Comparison of ENCODE assay signal across 7 cellular contexts in the genomic region with DNA sequence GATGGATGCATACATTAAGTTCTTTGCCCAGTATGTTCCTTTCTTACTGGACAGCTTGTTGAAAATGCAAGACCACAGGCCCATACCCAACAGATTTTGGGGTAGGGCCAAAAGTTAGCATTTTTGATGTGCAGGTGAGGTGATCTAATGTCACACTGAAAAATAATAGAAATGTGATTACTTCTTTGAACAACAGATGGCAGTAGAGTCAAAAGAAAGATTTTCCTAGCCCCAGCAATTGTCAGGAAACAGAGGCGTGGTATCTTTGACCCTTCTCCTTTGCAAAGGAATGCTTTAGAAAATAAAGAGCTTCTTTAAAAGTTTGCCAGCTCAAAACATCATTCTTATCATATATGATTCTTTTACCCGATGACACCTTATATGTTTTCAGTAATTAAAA.
DNase-seq lines count a peak whose midpoint lies in the region; ATAC-seq, FAIRE-seq and TF ChIP-seq lines count a peak whose summit lies in the region.

No MANE protein-coding gene starts in this region.

- H3K36me3 ChIP-seq in HCT116 (ENCODE audit: control insufficient read depth in 1 of 2, insufficient read depth in 2 of 2, low read length in 2 of 2) (no peaks in the 10 kb centered on the region), keratinocyte (ENCODE audit: control insufficient read depth in 2 of 2, extremely low read depth in 1 of 2, insufficient read depth in 2 of 2, low read length in 2 of 2) (no peaks in the 10 kb centered on the region)

- H4K20me1 ChIP-seq in HCT116 (ENCODE audit: insufficient read depth) (no peaks in the 10 kb centered on the region), keratinocyte (ENCODE audit: control insufficient read depth, extremely low read depth, insufficient read depth, low read length) (no peaks in the 10 kb centered on the region)

- no peak for TF ChIP-seq POLR2A in HCT116 (IDR thresholded peaks at IDR 0.05; ENCODE audit: borderline replicate concordance, extremely low read depth, insufficient read depth, insufficient read length)

- no peak overlapping the region for H3K9ac ChIP-seq in HCT116 (ENCODE audit: low read length)
- no peak overlapping the region for H3K9ac ChIP-seq in keratinocyte (ENCODE audit: control insufficient read depth, extremely low read depth, insufficient read depth, low read length)

- CTCF ChIA-PET in HCT116 (lab: Charles Lee) = no interaction called here

- no peak overlapping the region for H3K27ac ChIP-seq in HCT116 (ENCODE audit: low read depth, low read length)
- H3K27ac ChIP-seq in keratinocyte (ENCODE audit: control insufficient read depth, insufficient read depth, low read length) = no peak overlapping the region
- no peak overlapping the region for H3K27ac ChIP-seq in coronary artery

- H2AFZ ChIP-seq in HCT116 (ENCODE audit: low read depth, low read length, poor library complexity, severe bottlenecking) = no peak overlapping the region
- no peak overlapping the region for H2AFZ ChIP-seq in keratinocyte (ENCODE audit: control insufficient read depth, low read length)

- in situ Hi-C loops in astrocyte of the cerebellum (cut with HindIII; ENCODE audit: low sequenced_read_pairs) = no loop called here

- RAD21 ChIA-PET in HCT116 (lab: Charles Lee; ENCODE audit: low non-redundant PET in 1 of 2, low total read pairs in 2 of 2, uncharacterized antibody in 2 of 2, unreplicated experiment in 2 of 2) = no interaction called here

- H3K79me2 ChIP-seq in HCT116 (ENCODE audit: insufficient read depth, low read length) = no peaks in the 10 kb centered on the region
- H3K79me2 ChIP-seq in keratinocyte (ENCODE audit: control insufficient read depth, insufficient read depth, low read length) = no peaks in the 10 kb centered on the region

- H3K4me3 ChIP-seq in GM12865 (ENCODE audit: low read depth, low read length) = no peak overlapping the region
- no peak overlapping the region for H3K4me3 ChIP-seq in HCT116 (replicated peaks in 1 of 2; ENCODE audit: low read depth in 1 of 2, low read length in 2 of 2)
- H3K4me3 ChIP-seq in astrocyte of the cerebellum (ENCODE audit: low read depth, low read length) = no peak overlapping the region
- no peak overlapping the region for H3K4me3 ChIP-seq in keratinocyte (ENCODE audit: control insufficient read depth in 2 of 3, extremely low read depth in 1 of 3, insufficient read depth in 2 of 3, low read depth in 1 of 3, low read length in 3 of 3)
- no peak overlapping the region for H3K4me3 ChIP-seq in coronary artery

- ATAC-seq in HCT116 = no peak

- no TSS peak for BruUV-seq in HCT116 (replicated peaks; lab: Mats Ljungman, UMichigan)

- H3K9me1 ChIP-seq in keratinocyte (ENCODE audit: control insufficient read depth, extremely low read depth, insufficient read depth, low read length) = no peaks in the 10 kb centered on the region

- dilution Hi-C loops in keratinocyte (cut with MboI; ENCODE audit: extremely low pct_ligation_motif_present, low sequenced_read_pairs) = no loop called here

- H3K4me1 ChIP-seq in HCT116 (ENCODE audit: control insufficient read depth in 1 of 2, insufficient read depth in 2 of 2, low read length in 2 of 2) = no peaks in the 10 kb centered on the region
- no peaks in the 10 kb centered on the region for H3K4me1 ChIP-seq in keratinocyte (ENCODE audit: control insufficient read depth, extremely low read depth, insufficient read depth, low read length)

- TF ChIP-seq RAD21 in HCT116 (IDR thresholded peaks at IDR 0.05; ENCODE audit: low read depth) = peak; percentile 37

- DNase-seq in GM12865 (ENCODE audit: low read depth) = peak; percentile 16
- DNase-seq in HCT116 (ENCODE audit: low read depth, low spot score) = no peak
- DNase-seq in NCI-H1417 treated with DMSO at 0.1 percent for 48 hours (lab: John Stamatoyannopoulos, UW) = peak; percentile 2
- peak; percentile 12 for DNase-seq in astrocyte of the cerebellum (ENCODE audit: low read depth)
- DNase-seq in keratinocyte (ENCODE audit: low read depth, low spot score) = no peak
- DNase-seq in coronary artery (ENCODE audit: low spot score) = no peak
- DNase-seq in activated CD4-positive, alpha-beta T cell treated with anti-CD3 and anti-CD28 coated beads, Interleukin-2, amount 50 U/mL, for 4 hours = no peak

- H3K9me3 ChIP-seq in HCT116 (ENCODE audit: control insufficient read depth in 1 of 2, insufficient read depth in 1 of 2, low read depth in 1 of 2, low read length in 2 of 2) (no peaks in the 10 kb centered on the region; a peak in 1 of 4 replicates), keratinocyte (ENCODE audit: control insufficient read depth, low read depth, low read length) (no peaks in the 10 kb centered on the region)

- H3K9me2 ChIP-seq in HCT116 (ENCODE audit: insufficient read depth) = no peaks in the 10 kb centered on the region

- FAIRE-seq in keratinocyte (lab: Jason Lieb, UNC) = no peak

- POLR2A ChIA-PET in HCT116 (lab: Charles Lee) = no interaction called here

- H3K27me3 ChIP-seq in HCT116 (ENCODE audit: insufficient read depth, low read length) = no peaks in the 10 kb centered on the region
- no peaks in the 10 kb centered on the region for H3K27me3 ChIP-seq in keratinocyte (ENCODE audit: control insufficient read depth, extremely low read depth, insufficient read depth, low read length)

- H3K4me2 ChIP-seq in HCT116 (ENCODE audit: low read length) (no peak overlapping the region), keratinocyte (ENCODE audit: control insufficient read depth, extremely low read depth, insufficient read depth, low read depth, low read length) (no peak overlapping the region)

- intact Hi-C loops in HCT116 (cut with micrococcal nuclease) = loop anchor here (5.0 kb wide), 1 partner anchor 1591 kb away; no protein-coding TSS in a partner anchor

- TF ChIP-seq CTCF in GM12865 (IDR thresholded peaks at IDR 0.05; ENCODE audit: insufficient read depth, low read depth, low read length, missing control alignments) (peak; percentile 22), HCT116 (IDR thresholded peaks at IDR 0.05 in 2 of 3, conservative IDR thresholded peaks at IDR 0.05 in 1 of 3; ENCODE audit: borderline replicate concordance in 1 of 3, insufficient read depth in 1 of 3, low read depth in 2 of 3, low read length in 2 of 3) (peak in 1 of 3 experiments; percentile 43; a peak in 2 of 6 replicates), astrocyte of the cerebellum (IDR thresholded peaks at IDR 0.05; ENCODE audit: low read depth, low read length, missing control alignments) (peak; percentile 37), keratinocyte (optimal IDR thresholded peaks at IDR 0.05 in 1 of 3, IDR thresholded peaks at IDR 0.05 in 1 of 3, conservative IDR thresholded peaks at IDR 0.05 in 1 of 3; ENCODE audit: extremely low read depth in 1 of 3, insufficient read depth in 2 of 3, low read length in 3 of 3) (peak in 2 of 3 experiments; percentile 34 to 39), coronary artery (IDR thresholded peaks at IDR 0.05) (no peak)

TF ChIP-seq in HCT116, 20 proteins besides CTCF, POLR2A, EP300 and RAD21 (continues in another document):
- TF ChIP-seq ATF3 (IDR thresholded peaks at IDR 0.05) (no peak), YY1 (IDR thresholded peaks at IDR 0.05; ENCODE audit: extremely low read depth, insufficient replicate concordance, low read depth, low read length) (no peak), EZH2phosphoT487 (IDR thresholded peaks at IDR 0.05; ENCODE audit: borderline replicate concordance) (no peak), TCF7L2 (IDR thresholded peaks at IDR 0.05; ENCODE audit: borderline replicate concordance, extremely low read depth, insufficient read depth, insufficient read length) (no peak), ZNF274 (IDR thresholded peaks at IDR 0.05; ENCODE audit: low read depth, low read length) (no peak)
- TF ChIP-seq, protein P1, sequence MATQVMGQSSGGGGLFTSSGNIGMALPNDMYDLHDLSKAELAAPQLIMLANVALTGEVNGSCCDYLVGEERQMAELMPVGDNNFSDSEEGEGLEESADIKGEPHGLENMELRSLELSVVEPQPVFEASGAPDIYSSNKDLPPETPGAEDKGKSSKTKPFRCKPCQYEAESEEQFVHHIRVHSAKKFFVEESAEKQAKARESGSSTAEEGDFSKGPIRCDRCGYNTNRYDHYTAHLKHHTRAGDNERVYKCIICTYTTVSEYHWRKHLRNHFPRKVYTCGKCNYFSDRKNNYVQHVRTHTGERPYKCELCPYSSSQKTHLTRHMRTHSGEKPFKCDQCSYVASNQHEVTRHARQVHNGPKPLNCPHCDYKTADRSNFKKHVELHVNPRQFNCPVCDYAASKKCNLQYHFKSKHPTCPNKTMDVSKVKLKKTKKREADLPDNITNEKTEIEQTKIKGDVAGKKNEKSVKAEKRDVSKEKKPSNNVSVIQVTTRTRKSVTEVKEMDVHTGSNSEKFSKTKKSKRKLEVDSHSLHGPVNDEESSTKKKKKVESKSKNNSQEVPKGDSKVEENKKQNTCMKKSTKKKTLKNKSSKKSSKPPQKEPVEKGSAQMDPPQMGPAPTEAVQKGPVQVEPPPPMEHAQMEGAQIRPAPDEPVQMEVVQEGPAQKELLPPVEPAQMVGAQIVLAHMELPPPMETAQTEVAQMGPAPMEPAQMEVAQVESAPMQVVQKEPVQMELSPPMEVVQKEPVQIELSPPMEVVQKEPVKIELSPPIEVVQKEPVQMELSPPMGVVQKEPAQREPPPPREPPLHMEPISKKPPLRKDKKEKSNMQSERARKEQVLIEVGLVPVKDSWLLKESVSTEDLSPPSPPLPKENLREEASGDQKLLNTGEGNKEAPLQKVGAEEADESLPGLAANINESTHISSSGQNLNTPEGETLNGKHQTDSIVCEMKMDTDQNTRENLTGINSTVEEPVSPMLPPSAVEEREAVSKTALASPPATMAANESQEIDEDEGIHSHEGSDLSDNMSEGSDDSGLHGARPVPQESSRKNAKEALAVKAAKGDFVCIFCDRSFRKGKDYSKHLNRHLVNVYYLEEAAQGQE (IDR thresholded peaks at IDR 0.05; ENCODE audit: low read depth) = no peak
- TF ChIP-seq, protein P2, sequence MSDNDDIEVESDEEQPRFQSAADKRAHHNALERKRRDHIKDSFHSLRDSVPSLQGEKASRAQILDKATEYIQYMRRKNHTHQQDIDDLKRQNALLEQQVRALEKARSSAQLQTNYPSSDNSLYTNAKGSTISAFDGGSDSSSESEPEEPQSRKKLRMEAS (IDR thresholded peaks at IDR 0.05) = no peak

Comparison
In these comparisons a context has a peak if more than half of its experiments do, and no peak if none do; other contexts are left out.
1. DNase-seq: peak in GM12865 (single experiment), NCI-H1417 treated with DMSO at 0.1 percent for 48 hours (single experiment) and astrocyte of the cerebellum (single experiment); none in HCT116 (single experiment), keratinocyte (single experiment), coronary artery (single experiment) and activated CD4-positive, alpha-beta T cell treated with anti-CD3 and anti-CD28 coated beads, Interleukin-2, amount 50 U/mL, for 4 hours (0 of 2).